Comparison of ENCODE assay signal across 24 cellular contexts in genomic region chr14:61255968-61256367, GRCh38.
"Had no signal": no experiment of that assay in that cellular context is flagged by ENCODE, and none has a peak within 500 bp of the region (broad histone marks: within the 10 kb centered on the region; RNA-seq: fewer than 3 reads in every experiment).

No MANE protein-coding gene starts in this region.

- H3K4me1 Mint-ChIP-seq: stimulated activated memory B cell treated with anti-CD40 and anti-IgM and Interleukin-4, amounts not matched to agents 10 μg/mL and 1 μg/mL and 100 μg/mL, for 72 hours had no signal

- H3K27ac Mint-ChIP-seq: mesothelial cell of epicardium; naive B cell; natural killer cell treated with Interleukin-12 subunit alpha and Interleukin-12 subunit beta and Interleukin-15 and Interleukin-18, amount 100 ng/mL, for 72 hours; neural progenitor cell; progenitor cell of endocrine pancreas; stimulated activated memory B cell treated with anti-CD40 and anti-IgM and Interleukin-4, amounts not matched to agents 10 μg/mL and 1 μg/mL and 100 μg/mL, for 72 hours; type B pancreatic cell had no signal

- H3K9me3 Mint-ChIP-seq: mesothelial cell of epicardium; naive B cell; natural killer cell treated with Interleukin-12 subunit alpha and Interleukin-12 subunit beta and Interleukin-15 and Interleukin-18, amount 100 ng/mL, for 72 hours; neural progenitor cell; stimulated activated memory B cell treated with anti-CD40 and anti-IgM and Interleukin-4, amounts not matched to agents 10 μg/mL and 1 μg/mL and 100 μg/mL, for 72 hours; type B pancreatic cell had no signal

- H3K4me3 Mint-ChIP-seq: mesothelial cell of epicardium; naive B cell; natural killer cell treated with Interleukin-12 subunit alpha and Interleukin-12 subunit beta and Interleukin-15 and Interleukin-18, amount 100 ng/mL, for 72 hours; neural progenitor cell; stimulated activated memory B cell treated with anti-CD40 and anti-IgM and Interleukin-4, amounts not matched to agents 10 μg/mL and 1 μg/mL and 100 μg/mL, for 72 hours; type B pancreatic cell had no signal

- ATAC-seq: esophagus mucosa; gastroesophageal sphincter; left lung; mucosa of descending colon; natural killer cell treated with Interleukin-12 subunit alpha and Interleukin-12 subunit beta and Interleukin-15 and Interleukin-18, amount 100 ng/mL, for 72 hours; right cardiac atrium; stimulated activated memory B cell treated with anti-CD40 and anti-IgM and Interleukin-4, amounts not matched to agents 10 μg/mL and 1 μg/mL and 100 μg/mL, for 72 hours; stimulated activated naive CD8-positive, alpha-beta T cell treated with anti-CD3 and anti-CD28 coated beads, Interleukin-15, Interleukin-2, amounts not matched to agents 100 U/mL and 50 U/mL, for 24 hours had no signal

- H3K36me3 Mint-ChIP-seq: mesothelial cell of epicardium; naive B cell; natural killer cell treated with Interleukin-12 subunit alpha and Interleukin-12 subunit beta and Interleukin-15 and Interleukin-18, amount 100 ng/mL, for 72 hours; neural progenitor cell; stimulated activated memory B cell treated with anti-CD40 and anti-IgM and Interleukin-4, amounts not matched to agents 10 μg/mL and 1 μg/mL and 100 μg/mL, for 72 hours; type B pancreatic cell had no signal

- DNase-seq: dorsolateral prefrontal cortex; effector CD4-positive, alpha-beta T cell; foreskin fibroblast; kidney; left lung; mesenchymal stem cell; mucosa of descending colon; naive B cell; right cardiac atrium; sigmoid colon; spleen; stimulated activated CD4-positive, alpha-beta T cell treated with anti-CD3 and anti-CD28 coated beads, Interleukin-4, amount 100 ng/mL, for 4 hours; stimulated activated naive CD8-positive, alpha-beta T cell treated with anti-CD3 and anti-CD28 coated beads, Interleukin-15, Interleukin-2, amounts not matched to agents 100 U/mL and 50 U/mL, for 24 hours; substantia nigra; testis; tibial artery had no signal
